In genomic region chr5:39019231-39019630, GRCh38 we compare ENCODE assay signal across 20 cellular contexts.
"Had no signal": no experiment of that assay in that cellular context is flagged by ENCODE, and none has a peak within 500 bp of the region (broad histone marks: within the 10 kb centered on the region; RNA-seq: fewer than 3 reads in every experiment).

No MANE protein-coding gene starts in this region.

- H3K27ac ChIP-seq: lower lobe of right lung had no signal

- ATAC-seq: activated CD8-positive, alpha-beta T cell treated with anti-CD3 and anti-CD28 coated beads, Interleukin-2, amount 10 ng/mL, durations not matched to agents 7 days and 5 days; left colon; lower lobe of right lung; T-cell had no signal

- H3K4me3 Mint-ChIP-seq: activated CD4-positive, alpha-beta T cell treated with anti-CD3 and anti-CD28 coated beads, Interleukin-2, amount 10 ng/mL, durations not matched to agents 7 days and 5 days; activated CD8-positive, alpha-beta T cell treated with anti-CD3 and anti-CD28 coated beads, Interleukin-2, amount 10 ng/mL, durations not matched to agents 7 days and 5 days; nephron; T-cell had no signal

- H3K27me3 Mint-ChIP-seq: activated CD4-positive, alpha-beta T cell treated with anti-CD3 and anti-CD28 coated beads, Interleukin-2, amount 10 ng/mL, durations not matched to agents 7 days and 5 days; T-cell had no signal

- H3K9me3 ChIP-seq: lower lobe of right lung, right atrium auricular region had no signal

- H3K27ac Mint-ChIP-seq: activated CD4-positive, alpha-beta T cell treated with anti-CD3 and anti-CD28 coated beads, Interleukin-2, amount 10 ng/mL, durations not matched to agents 7 days and 5 days; activated CD8-positive, alpha-beta T cell treated with anti-CD3 and anti-CD28 coated beads, Interleukin-2, amount 10 ng/mL, durations not matched to agents 7 days and 5 days; nephron; T-cell had no signal

- DNase-seq: activated CD4-positive, alpha-beta T cell treated with anti-CD3 and anti-CD28 coated beads, Interleukin-2, amount 10 ng/mL, durations not matched to agents 7 days and 5 days; activated CD8-positive, alpha-beta T cell treated with anti-CD3 and anti-CD28 coated beads, Interleukin-2, amount 10 ng/mL, durations not matched to agents 7 days and 5 days; activated effector memory CD4-positive, alpha-beta T cell treated with anti-CD3 and anti-CD28 coated beads, Interleukin-2, amount 50 U/mL, for 16 hours; activated naive CD4-positive, alpha-beta T cell treated with anti-CD3 and anti-CD28 coated beads, Interleukin-2, amount 50 U/mL, for 16 hours; activated T-cell treated with anti-CD3 and anti-CD28 coated beads, Interleukin-2, amount 50 U/mL, for 48 hours; aorta; cortex of kidney; erythroblast; left colon; lower lobe of right lung; nucleus accumbens; posterior cingulate gyrus; stimulated activated CD4-positive, alpha-beta T cell treated with anti-CD3 and anti-CD28 coated beads, Interleukin-12 subunit alpha, Interleukin-12 subunit beta, amount 100 ng/mL, for 4 hours; stimulated activated CD4-positive, alpha-beta T cell treated with anti-CD3 and anti-CD28 coated beads, Interleukin-1b, Interleukin-23, amount 100 ng/mL, for 48 hours; stimulated activated CD8-positive, alpha-beta memory T cell treated with anti-CD3 and anti-CD28 coated beads, Interleukin-4, amount 100 ng/mL, for 48 hours; stimulated activated naive CD4-positive, alpha-beta T cell; T-cell; T-helper 9 cell had no signal

- H3K27me3 ChIP-seq: right atrium auricular region had no signal

- H3K4me3 ChIP-seq: lower lobe of right lung, right atrium auricular region had no signal

- H3K9me3 Mint-ChIP-seq: nephron, T-cell had no signal
